Comparison of ENCODE assay signal across 18 cellular contexts in genomic region chr12:124270671-124271070, GRCh38. TPM values are rescaled to one million over a fixed set of nuclear protein-coding genes. Genes with fewer than 3 reads are reported as not detected.
DNase-seq lines count a peak whose midpoint lies in the region; ATAC-seq, FAIRE-seq and TF ChIP-seq lines count a peak whose summit lies in the region.
"Had no signal": no experiment of that assay in that cellular context is flagged by ENCODE, and none has a peak within 500 bp of the region (broad histone marks: within the 10 kb centered on the region; RNA-seq: fewer than 3 reads in every experiment).

No MANE protein-coding gene starts in this region.

- DNase-seq in GM23338 (ENCODE audit: low spot score) (no peak), hepatocyte (ENCODE audit: low spot score) (no peak), osteoblast (ENCODE audit: insufficient read length, low spot score, missing footprints) (no peak), GM12892 (ENCODE audit: insufficient read length) (no peak)
- DNase-seq: AML-193; Calu3; CD4-positive, CD25-positive, alpha-beta regulatory T cell; DMS 273 treated with DMSO at 0.1 percent for 48 hours; HCEC 1CT; HFFc6; KG1 had no signal

- peaks cover 3% of the 10 kb centered on the region; the same call in 1 of the 3 replicates for H3K36me3 Mint-ChIP-seq in GM23338 (ENCODE audit: low read depth)
- H3K36me3 Mint-ChIP-seq: CD4-positive, CD25-positive, alpha-beta regulatory T cell; IgD-negative memory B cell had no signal

- peaks cover 10% of the 10 kb centered on the region for H3K27me3 Mint-ChIP-seq in GM23338 (ENCODE audit: insufficient read depth, low read depth, poor library complexity)
- H3K27me3 Mint-ChIP-seq: CD4-positive, CD25-positive, alpha-beta regulatory T cell had no signal

- H3K4me2 ChIP-seq in GM23338: no peak overlapping the region
- no peak overlapping the region for H3K4me2 ChIP-seq in hepatocyte
- no peak overlapping the region for H3K4me2 ChIP-seq in osteoblast (ENCODE audit: insufficient read depth, low read length)

- no peaks in the 10 kb centered on the region for H3K9me3 ChIP-seq in hepatocyte (ENCODE audit: low read depth)
- no peaks in the 10 kb centered on the region for H3K9me3 ChIP-seq in osteoblast (ENCODE audit: low read depth, low read length)

- H3K79me2 ChIP-seq in GM23338 (replicated peaks; ENCODE audit: insufficient read depth) (no peaks in the 10 kb centered on the region), hepatocyte (no peaks in the 10 kb centered on the region), osteoblast (ENCODE audit: insufficient read depth, low read length) (no peaks in the 10 kb centered on the region)

- H3K36me3 ChIP-seq in GM23338 (ENCODE audit: insufficient read depth) (no peaks in the 10 kb centered on the region), hepatocyte (replicated peaks; ENCODE audit: insufficient read depth, low read depth) (no peaks in the 10 kb centered on the region), osteoblast (ENCODE audit: insufficient read depth, low read length) (no peaks in the 10 kb centered on the region)
- H3K36me3 ChIP-seq: BLaER1 treated with 17β-estradiol and CSF1 and Interleukin-3, amounts not matched to agents 10 nM and 100 nM had no signal

- WGBS in hepatocyte (ENCODE audit: low lambda C conversion rate, missing lambda C conversion rate): 75% methylated on average over 6 of the region's 6 CpGs

- H3K27me3 ChIP-seq in GM23338 (ENCODE audit: insufficient read depth) (no peaks in the 10 kb centered on the region), hepatocyte (no peaks in the 10 kb centered on the region), osteoblast (ENCODE audit: insufficient read depth, low read length) (no peaks in the 10 kb centered on the region)
- H3K27me3 ChIP-seq: BLaER1 treated with 17β-estradiol and CSF1 and Interleukin-3, amounts not matched to agents 10 nM and 100 nM had no signal

- TF ChIP-seq CTCF in GM23338 (conservative IDR thresholded peaks at IDR 0.05; ENCODE audit: low read depth in 2 of 2): no peak
- TF ChIP-seq CTCF in hepatocyte (IDR thresholded peaks at IDR 0.05; ENCODE audit: poor library complexity): no peak
- TF ChIP-seq CTCF in osteoblast (IDR thresholded peaks at IDR 0.05; ENCODE audit: extremely low read depth, low read depth, low read length): no peak

- H3F3A ChIP-seq in GM23338 (replicated peaks; ENCODE audit: low read depth): no peaks in the 10 kb centered on the region

- peaks cover 6% of the 10 kb centered on the region; the same call in 2 of the 3 replicates for H3K4me1 Mint-ChIP-seq in GM23338
- H3K4me1 Mint-ChIP-seq: CD4-positive, CD25-positive, alpha-beta regulatory T cell; IgD-negative memory B cell had no signal

- TF ChIP-seq POLR2A in GM12892 (IDR thresholded peaks at IDR 0.05; ENCODE audit: low read depth, low read length): no peak

- H3K9me2 ChIP-seq in GM23338 (ENCODE audit: insufficient read depth) (peaks cover 8% of the 10 kb centered on the region; the same call in 1 of the 2 replicates), hepatocyte (replicated peaks; ENCODE audit: insufficient read depth) (no peaks in the 10 kb centered on the region)

- H3K4me3 Mint-ChIP-seq in GM23338: no peak overlapping the region
- H3K4me3 Mint-ChIP-seq: CD4-positive, CD25-positive, alpha-beta regulatory T cell; HFFc6; IgD-negative memory B cell had no signal

- ATAC-seq in GM23338 (peak; percentile 33; the same call in 2 of the 3 replicates), GM18520 (IDR thresholded peaks at IDR 0.05; ENCODE audit: unreplicated experiment) (no peak), HG02678 (IDR thresholded peaks at IDR 0.05; ENCODE audit: unreplicated experiment) (no peak)
- ATAC-seq: GM12878 had no signal

- H3K4me3 ChIP-seq in GM23338 (no peak overlapping the region), hepatocyte (no peak overlapping the region), osteoblast (ENCODE audit: insufficient read depth, low read length) (no peak overlapping the region)
- H3K4me3 ChIP-seq: BLaER1 treated with 17β-estradiol and CSF1 and Interleukin-3, amounts not matched to agents 10 nM and 100 nM; GM12878 had no signal

- FAIRE-seq in GM12892 (lab: Jason Lieb, UNC): no peak
- FAIRE-seq: GM12878 had no signal

- peak overlapping the region; percentile 29; the same call in 1 of the 2 replicates for H2AFZ ChIP-seq in GM23338
- peak overlapping the region; percentile 20 for H2AFZ ChIP-seq in hepatocyte
- peak overlapping the region; percentile 67 for H2AFZ ChIP-seq in osteoblast (ENCODE audit: low read length)

- H3K27ac ChIP-seq in GM23338 (ENCODE audit: low read depth) (no peak overlapping the region), hepatocyte (no peak overlapping the region), osteoblast (ENCODE audit: low read depth, low read length) (no peak overlapping the region)

- peaks cover 7% of the 10 kb centered on the region for H3K9me3 Mint-ChIP-seq in GM23338
- H3K9me3 Mint-ChIP-seq: CD4-positive, CD25-positive, alpha-beta regulatory T cell; HFFc6 had no signal

- no peaks in the 10 kb centered on the region for H3K4me1 ChIP-seq in GM23338 (ENCODE audit: insufficient read depth)
- H3K4me1 ChIP-seq in hepatocyte (ENCODE audit: insufficient read depth): no peaks in the 10 kb centered on the region
- peaks cover 5% of the 10 kb centered on the region for H3K4me1 ChIP-seq in osteoblast (ENCODE audit: insufficient read depth, low read length)

- no peak overlapping the region for H3K27ac Mint-ChIP-seq in GM23338
- H3K27ac Mint-ChIP-seq: HFFc6, IgD-negative memory B cell had no signal

- H4K20me1 ChIP-seq in GM23338 (replicated peaks; ENCODE audit: insufficient read depth): no peaks in the 10 kb centered on the region
- H4K20me1 ChIP-seq in hepatocyte (ENCODE audit: insufficient read depth, poor library complexity, severe bottlenecking): no peaks in the 10 kb centered on the region
- no peaks in the 10 kb centered on the region for H4K20me1 ChIP-seq in osteoblast (ENCODE audit: insufficient read depth, low read length)
- H4K20me1 ChIP-seq: BLaER1 treated with 17β-estradiol and CSF1 and Interleukin-3, amounts not matched to agents 10 nM and 100 nM had no signal

TF ChIP-seq in GM23338, 12 proteins besides CTCF, POLR2A, EP300 and RAD21:
- TF ChIP-seq POLR2AphosphoS5 (IDR thresholded peaks at IDR 0.05; ENCODE audit: low read depth) (no peak), ETS1 (IDR thresholded peaks at IDR 0.05) (no peak), EZH2 (IDR thresholded peaks at IDR 0.05; ENCODE audit: low read depth, unreplicated experiment) (no peak), EZH2phosphoT487 (IDR thresholded peaks at IDR 0.05; ENCODE audit: unreplicated experiment) (no peak), STAT1 (IDR thresholded peaks at IDR 0.05; ENCODE audit: unreplicated experiment) (no peak), REST (IDR thresholded peaks at IDR 0.05; ENCODE audit: unreplicated experiment) (no peak), JUNB (IDR thresholded peaks at IDR 0.05; ENCODE audit: unreplicated experiment) (no peak)

RNA-seq across cellular contexts. Expression of gene RFLNA, which starts 24.2 kb away (rescaled TPM):
- 16.2 and 20.4 TPM in 2 replicates for total RNA-seq in GM23338 (2014; rRNA removed; shearing (Covaris generic))
- polyA plus RNA-seq in GM23338 (2016; fragmentation: Nextera tagmentation; extraction: Ambion mirVana) (3.8 and 3.9 TPM in 2 replicates), hepatocyte (54.1 and 67.8 TPM in 2 replicates)
- total RNA-seq in hepatocyte (57.8 and 62.8 TPM in 2 replicates), osteoblast (15.9 and 16.2 TPM in 2 replicates)
- polyA plus RNA-seq in GM12892 (2012; ENCODE audit: missing spikeins): not detected
- total RNA-seq: Calu3; CD4-positive, CD25-positive, alpha-beta regulatory T cell; GM12878; H4; HFFc6; HT-29 had no signal
- polyA plus RNA-seq: CD4-positive, CD25-positive, alpha-beta regulatory T cell; IgD-negative memory B cell had no signal
